In the genomic region with DNA sequence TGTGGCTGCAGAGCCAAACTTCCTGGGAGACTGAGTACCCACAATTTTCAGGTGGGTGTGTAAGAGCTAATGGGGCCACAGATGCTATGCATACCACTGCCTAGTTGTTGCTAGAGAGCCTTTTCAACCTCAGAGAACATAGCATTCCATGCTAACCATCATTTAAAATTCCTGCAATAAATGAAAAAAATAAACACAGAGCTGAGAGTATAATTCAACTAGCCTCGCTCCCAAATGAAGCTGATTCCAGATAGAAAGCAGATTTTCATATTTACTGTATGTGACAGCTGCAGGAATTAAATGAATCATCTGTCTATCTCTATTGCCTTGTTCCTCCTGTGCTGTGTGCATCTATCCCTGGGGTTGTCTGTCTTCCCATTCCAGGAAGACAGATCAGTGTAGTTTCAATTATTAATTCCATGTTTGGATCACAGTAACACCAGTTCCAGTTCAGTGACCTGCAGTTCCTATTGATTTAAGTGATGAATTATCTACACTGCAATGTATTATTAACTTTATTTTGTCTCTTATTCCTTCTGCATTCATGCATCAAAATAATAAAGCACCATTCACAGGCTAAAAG, we compare ENCODE assay signal across 1 cellular context.
TF ChIP-seq lines count a peak whose summit lies in the region.

No MANE protein-coding gene starts in this region.

TF ChIP-seq in SK-N-SH treated with all-trans-retinoic acid at 6 μM for 48 hours, 23 proteins besides CTCF, POLR2A, EP300 and RAD21 (continued from another document):
- peak; percentile 50; the same call in 1 of the 2 replicates for TF ChIP-seq CREB5 (CRISPR knock-in tag; IDR thresholded peaks at IDR 0.05; ENCODE audit: low read depth)
- TF ChIP-seq BACH2 (CRISPR knock-in tag; IDR thresholded peaks at IDR 0.05; ENCODE audit: borderline replicate concordance), result no peak
- TF ChIP-seq, protein P1, sequence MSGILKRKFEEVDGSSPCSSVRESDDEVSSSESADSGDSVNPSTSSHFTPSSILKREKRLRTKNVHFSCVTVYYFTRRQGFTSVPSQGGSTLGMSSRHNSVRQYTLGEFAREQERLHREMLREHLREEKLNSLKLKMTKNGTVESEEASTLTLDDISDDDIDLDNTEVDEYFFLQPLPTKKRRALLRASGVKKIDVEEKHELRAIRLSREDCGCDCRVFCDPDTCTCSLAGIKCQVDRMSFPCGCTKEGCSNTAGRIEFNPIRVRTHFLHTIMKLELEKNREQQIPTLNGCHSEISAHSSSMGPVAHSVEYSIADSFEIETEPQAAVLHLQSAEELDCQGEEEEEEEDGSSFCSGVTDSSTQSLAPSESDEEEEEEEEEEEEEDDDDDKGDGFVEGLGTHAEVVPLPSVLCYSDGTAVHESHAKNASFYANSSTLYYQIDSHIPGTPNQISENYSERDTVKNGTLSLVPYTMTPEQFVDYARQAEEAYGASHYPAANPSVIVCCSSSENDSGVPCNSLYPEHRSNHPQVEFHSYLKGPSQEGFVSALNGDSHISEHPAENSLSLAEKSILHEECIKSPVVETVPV (CRISPR knock-in tag; IDR thresholded peaks at IDR 0.05), result peak; percentile 77; the same call in 1 of the 2 replicates
- TF ChIP-seq ARNTL (CRISPR knock-in tag; IDR thresholded peaks at IDR 0.05; ENCODE audit: borderline replicate concordance, low read depth), result no peak
- TF ChIP-seq OSR1 (CRISPR knock-in tag; IDR thresholded peaks at IDR 0.05), result no peak
- peak; percentile 56; the same call in 1 of the 2 replicates for TF ChIP-seq ZC3H10 (CRISPR knock-in tag; IDR thresholded peaks at IDR 0.05)
- TF ChIP-seq, protein P2, sequence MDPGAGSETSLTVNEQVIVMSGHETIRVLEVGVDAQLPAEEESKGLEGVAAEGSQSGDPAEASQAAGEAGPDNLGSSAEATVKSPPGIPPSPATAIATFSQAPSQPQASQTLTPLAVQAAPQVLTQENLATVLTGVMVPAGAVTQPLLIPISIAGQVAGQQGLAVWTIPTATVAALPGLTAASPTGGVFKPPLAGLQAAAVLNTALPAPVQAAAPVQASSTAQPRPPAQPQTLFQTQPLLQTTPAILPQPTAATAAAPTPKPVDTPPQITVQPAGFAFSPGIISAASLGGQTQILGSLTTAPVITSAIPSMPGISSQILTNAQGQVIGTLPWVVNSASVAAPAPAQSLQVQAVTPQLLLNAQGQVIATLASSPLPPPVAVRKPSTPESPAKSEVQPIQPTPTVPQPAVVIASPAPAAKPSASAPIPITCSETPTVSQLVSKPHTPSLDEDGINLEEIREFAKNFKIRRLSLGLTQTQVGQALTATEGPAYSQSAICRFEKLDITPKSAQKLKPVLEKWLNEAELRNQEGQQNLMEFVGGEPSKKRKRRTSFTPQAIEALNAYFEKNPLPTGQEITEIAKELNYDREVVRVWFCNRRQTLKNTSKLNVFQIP (CRISPR knock-in tag; IDR thresholded peaks at IDR 0.05; ENCODE audit: borderline replicate concordance, low read depth), result no peak; the same call in 1 of the 2 replicates
